2 cellular contexts compared by ENCODE assay signal in the genomic region with DNA sequence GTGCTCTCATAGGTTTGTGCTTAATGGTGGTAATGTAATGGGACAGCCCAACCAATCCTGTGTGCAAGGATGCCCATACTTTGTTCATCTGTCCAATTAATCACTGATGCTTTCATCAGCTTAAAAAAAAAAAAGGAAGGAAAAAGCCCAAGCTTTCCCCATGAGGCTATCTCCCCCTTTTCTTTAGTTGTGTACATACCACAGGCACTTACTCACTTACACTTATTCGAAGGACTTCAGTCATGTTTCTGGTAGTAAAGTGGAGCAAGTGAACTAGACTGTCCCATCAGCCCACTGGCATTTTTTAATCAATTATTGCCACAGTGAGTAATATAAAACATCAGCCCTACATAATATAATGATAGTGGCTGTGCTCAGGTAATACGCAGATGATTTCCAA.
TF ChIP-seq lines count a peak whose summit lies in the region.

No MANE protein-coding gene starts in this region.

TF ChIP-seq in GM23338, 12 proteins besides CTCF, POLR2A, EP300 and RAD21 (continued from another document and continues in another):
- TF ChIP-seq EZH2 (IDR thresholded peaks at IDR 0.05; ENCODE audit: low read depth, unreplicated experiment) (no peak), ETS1 (IDR thresholded peaks at IDR 0.05) (no peak), CREB1 (CRISPR knock-in tag; IDR thresholded peaks at IDR 0.05; ENCODE audit: low read depth) (no peak), JUNB (IDR thresholded peaks at IDR 0.05; ENCODE audit: unreplicated experiment) (no peak), NANOG (IDR thresholded peaks at IDR 0.05; ENCODE audit: borderline replicate concordance) (no peak), STAT1 (IDR thresholded peaks at IDR 0.05; ENCODE audit: unreplicated experiment) (no peak), ZNF114 (CRISPR knock-in tag; IDR thresholded peaks at IDR 0.05) (no peak), ZNF331 (CRISPR knock-in tag; IDR thresholded peaks at IDR 0.05; ENCODE audit: low read depth) (no peak)
- TF ChIP-seq, protein P1, sequence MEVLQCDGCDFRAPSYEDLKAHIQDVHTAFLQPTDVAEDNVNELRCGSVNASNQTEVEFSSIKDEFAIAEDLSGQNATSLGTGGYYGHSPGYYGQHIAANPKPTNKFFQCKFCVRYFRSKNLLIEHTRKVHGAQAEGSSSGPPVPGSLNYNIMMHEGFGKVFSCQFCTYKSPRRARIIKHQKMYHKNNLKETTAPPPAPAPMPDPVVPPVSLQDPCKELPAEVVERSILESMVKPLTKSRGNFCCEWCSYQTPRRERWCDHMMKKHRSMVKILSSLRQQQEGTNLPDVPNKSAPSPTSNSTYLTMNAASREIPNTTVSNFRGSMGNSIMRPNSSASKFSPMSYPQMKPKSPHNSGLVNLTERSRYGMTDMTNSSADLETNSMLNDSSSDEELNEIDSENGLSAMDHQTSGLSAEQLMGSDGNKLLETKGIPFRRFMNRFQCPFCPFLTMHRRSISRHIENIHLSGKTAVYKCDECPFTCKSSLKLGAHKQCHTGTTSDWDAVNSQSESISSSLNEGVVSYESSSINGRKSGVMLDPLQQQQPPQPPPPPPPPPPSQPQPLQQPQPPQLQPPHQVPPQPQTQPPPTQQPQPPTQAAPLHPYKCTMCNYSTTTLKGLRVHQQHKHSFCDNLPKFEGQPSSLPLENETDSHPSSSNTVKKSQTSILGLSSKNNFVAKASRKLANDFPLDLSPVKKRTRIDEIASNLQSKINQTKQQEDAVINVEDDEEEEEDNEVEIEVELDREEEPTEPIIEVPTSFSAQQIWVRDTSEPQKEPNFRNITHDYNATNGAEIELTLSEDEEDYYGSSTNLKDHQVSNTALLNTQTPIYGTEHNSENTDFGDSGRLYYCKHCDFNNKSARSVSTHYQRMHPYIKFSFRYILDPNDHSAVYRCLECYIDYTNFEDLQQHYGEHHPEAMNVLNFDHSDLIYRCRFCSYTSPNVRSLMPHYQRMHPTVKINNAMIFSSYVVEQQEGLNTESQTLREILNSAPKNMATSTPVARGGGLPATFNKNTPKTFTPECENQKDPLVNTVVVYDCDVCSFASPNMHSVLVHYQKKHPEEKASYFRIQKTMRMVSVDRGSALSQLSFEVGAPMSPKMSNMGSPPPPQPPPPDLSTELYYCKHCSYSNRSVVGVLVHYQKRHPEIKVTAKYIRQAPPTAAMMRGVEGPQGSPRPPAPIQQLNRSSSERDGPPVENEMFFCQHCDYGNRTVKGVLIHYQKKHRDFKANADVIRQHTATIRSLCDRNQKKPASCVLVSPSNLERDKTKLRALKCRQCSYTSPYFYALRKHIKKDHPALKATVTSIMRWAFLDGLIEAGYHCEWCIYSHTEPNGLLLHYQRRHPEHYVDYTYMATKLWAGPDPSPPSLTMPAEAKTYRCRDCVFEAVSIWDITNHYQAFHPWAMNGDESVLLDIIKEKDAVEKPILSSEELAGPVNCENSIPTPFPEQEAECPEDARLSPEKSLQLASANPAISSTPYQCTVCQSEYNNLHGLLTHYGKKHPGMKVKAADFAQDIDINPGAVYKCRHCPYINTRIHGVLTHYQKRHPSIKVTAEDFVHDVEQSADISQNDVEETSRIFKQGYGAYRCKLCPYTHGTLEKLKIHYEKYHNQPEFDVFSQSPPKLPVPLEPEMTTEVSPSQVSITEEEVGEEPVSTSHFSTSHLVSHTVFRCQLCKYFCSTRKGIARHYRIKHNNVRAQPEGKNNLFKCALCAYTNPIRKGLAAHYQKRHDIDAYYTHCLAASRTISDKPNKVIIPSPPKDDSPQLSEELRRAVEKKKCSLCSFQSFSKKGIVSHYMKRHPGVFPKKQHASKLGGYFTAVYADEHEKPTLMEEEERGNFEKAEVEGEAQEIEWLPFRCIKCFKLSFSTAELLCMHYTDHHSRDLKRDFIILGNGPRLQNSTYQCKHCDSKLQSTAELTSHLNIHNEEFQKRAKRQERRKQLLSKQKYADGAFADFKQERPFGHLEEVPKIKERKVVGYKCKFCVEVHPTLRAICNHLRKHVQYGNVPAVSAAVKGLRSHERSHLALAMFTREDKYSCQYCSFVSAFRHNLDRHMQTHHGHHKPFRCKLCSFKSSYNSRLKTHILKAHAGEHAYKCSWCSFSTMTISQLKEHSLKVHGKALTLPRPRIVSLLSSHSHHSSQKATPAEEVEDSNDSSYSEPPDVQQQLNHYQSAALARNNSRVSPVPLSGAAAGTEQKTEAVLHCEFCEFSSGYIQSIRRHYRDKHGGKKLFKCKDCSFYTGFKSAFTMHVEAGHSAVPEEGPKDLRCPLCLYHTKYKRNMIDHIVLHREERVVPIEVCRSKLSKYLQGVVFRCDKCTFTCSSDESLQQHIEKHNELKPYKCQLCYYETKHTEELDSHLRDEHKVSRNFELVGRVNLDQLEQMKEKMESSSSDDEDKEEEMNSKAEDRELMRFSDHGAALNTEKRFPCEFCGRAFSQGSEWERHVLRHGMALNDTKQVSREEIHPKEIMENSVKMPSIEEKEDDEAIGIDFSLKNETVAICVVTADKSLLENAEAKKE (CRISPR knock-in tag; IDR thresholded peaks at IDR 0.05): no peak
- TF ChIP-seq, protein P2, sequence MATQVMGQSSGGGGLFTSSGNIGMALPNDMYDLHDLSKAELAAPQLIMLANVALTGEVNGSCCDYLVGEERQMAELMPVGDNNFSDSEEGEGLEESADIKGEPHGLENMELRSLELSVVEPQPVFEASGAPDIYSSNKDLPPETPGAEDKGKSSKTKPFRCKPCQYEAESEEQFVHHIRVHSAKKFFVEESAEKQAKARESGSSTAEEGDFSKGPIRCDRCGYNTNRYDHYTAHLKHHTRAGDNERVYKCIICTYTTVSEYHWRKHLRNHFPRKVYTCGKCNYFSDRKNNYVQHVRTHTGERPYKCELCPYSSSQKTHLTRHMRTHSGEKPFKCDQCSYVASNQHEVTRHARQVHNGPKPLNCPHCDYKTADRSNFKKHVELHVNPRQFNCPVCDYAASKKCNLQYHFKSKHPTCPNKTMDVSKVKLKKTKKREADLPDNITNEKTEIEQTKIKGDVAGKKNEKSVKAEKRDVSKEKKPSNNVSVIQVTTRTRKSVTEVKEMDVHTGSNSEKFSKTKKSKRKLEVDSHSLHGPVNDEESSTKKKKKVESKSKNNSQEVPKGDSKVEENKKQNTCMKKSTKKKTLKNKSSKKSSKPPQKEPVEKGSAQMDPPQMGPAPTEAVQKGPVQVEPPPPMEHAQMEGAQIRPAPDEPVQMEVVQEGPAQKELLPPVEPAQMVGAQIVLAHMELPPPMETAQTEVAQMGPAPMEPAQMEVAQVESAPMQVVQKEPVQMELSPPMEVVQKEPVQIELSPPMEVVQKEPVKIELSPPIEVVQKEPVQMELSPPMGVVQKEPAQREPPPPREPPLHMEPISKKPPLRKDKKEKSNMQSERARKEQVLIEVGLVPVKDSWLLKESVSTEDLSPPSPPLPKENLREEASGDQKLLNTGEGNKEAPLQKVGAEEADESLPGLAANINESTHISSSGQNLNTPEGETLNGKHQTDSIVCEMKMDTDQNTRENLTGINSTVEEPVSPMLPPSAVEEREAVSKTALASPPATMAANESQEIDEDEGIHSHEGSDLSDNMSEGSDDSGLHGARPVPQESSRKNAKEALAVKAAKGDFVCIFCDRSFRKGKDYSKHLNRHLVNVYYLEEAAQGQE (IDR thresholded peaks at IDR 0.05; ENCODE audit: unreplicated experiment): no peak

TF ChIP-seq in SK-N-SH, 30 proteins besides CTCF, POLR2A, EP300 and RAD21:
- TF ChIP-seq, protein P3, sequence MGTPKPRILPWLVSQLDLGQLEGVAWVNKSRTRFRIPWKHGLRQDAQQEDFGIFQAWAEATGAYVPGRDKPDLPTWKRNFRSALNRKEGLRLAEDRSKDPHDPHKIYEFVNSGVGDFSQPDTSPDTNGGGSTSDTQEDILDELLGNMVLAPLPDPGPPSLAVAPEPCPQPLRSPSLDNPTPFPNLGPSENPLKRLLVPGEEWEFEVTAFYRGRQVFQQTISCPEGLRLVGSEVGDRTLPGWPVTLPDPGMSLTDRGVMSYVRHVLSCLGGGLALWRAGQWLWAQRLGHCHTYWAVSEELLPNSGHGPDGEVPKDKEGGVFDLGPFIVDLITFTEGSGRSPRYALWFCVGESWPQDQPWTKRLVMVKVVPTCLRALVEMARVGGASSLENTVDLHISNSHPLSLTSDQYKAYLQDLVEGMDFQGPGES (IDR thresholded peaks at IDR 0.05; ENCODE audit: low read depth, low read length): no peak
- TF ChIP-seq YY1 (IDR thresholded peaks at IDR 0.05; ENCODE audit: low read depth) (no peak), FOSL2 (IDR thresholded peaks at IDR 0.05; ENCODE audit: borderline replicate concordance, low read depth) (no peak), POLR2AphosphoS5 (IDR thresholded peaks at IDR 0.05; ENCODE audit: low read depth, low read length) (no peak), FOXJ3 (CRISPR knock-in tag; IDR thresholded peaks at IDR 0.05) (no peak), CHD2 (IDR thresholded peaks at IDR 0.05; ENCODE audit: low read length, partially characterized antibody) (no peak), GABPA (IDR thresholded peaks at IDR 0.05; ENCODE audit: low read depth) (no peak), GATA2 (CRISPR knock-in tag; IDR thresholded peaks at IDR 0.05) (no peak), TAF1 (IDR thresholded peaks at IDR 0.05; ENCODE audit: borderline replicate concordance, low read depth, low read length) (no peak), NRF1 (IDR thresholded peaks at IDR 0.05; ENCODE audit: low read depth, low read length) (no peak), MEF2A (IDR thresholded peaks at IDR 0.05; ENCODE audit: borderline replicate concordance, low read depth) (no peak)
- TF ChIP-seq, protein P2 (IDR thresholded peaks at IDR 0.05; ENCODE audit: low read depth, low read length): no peak
